Comparison of ENCODE assay signal across 8 cellular contexts in the genomic region with DNA sequence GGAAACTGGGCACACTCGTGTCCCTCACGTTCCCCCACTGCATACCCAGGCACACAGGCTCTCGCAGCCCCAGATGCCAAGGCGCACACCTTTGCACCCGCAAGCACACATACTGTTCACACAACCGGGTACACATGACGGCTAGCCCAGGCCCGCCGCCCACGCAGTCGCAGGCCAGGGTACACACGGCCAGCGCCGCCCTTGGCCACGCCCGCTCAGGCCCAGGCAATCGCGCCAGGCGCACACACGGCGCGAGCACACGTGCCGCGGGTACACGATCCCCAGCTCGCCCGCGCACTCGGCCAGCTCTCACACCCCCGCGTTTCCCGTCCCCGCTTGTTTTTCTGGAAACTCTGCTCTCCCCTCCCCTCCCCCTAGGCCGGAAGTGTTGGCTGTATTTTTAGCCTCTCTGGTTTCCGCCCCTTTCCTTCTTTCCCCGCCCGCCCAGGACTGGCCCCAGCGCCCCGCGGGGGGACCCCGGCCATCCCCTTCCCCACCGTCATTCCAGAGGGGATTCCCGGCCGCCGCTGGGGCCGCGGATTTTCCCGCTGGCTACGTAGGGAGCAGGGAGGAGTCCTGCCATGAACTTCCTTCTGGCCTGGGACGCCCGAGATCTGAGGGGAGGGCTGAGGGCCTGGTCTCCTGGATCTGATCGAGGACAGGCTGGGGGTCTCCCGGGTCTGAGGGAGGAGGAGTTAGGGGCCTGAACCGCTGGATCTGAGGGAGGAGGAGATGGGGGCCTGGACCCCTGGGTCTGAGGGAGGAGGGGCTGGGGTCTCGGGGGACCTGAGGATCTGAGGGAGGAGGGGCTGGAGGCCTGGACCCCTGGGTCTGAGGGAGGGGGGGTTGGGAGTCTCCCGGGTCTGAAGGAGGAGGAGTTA. TPM values are rescaled to one million over a fixed set of nuclear protein-coding genes. Genes with fewer than 3 reads are reported as not detected.
A peak's percentile ranks its signal among the peaks of the same experiment; 100 is the strongest.
DNase-seq lines count a peak whose midpoint lies in the region; ATAC-seq and TF ChIP-seq lines count a peak whose summit lies in the region.

No MANE protein-coding gene starts in this region.

- no peaks in the 10 kb centered on the region for H3K9me3 Mint-ChIP-seq in activated naive CD8-positive, alpha-beta T cell treated with anti-CD3 and anti-CD28 coated beads, Interleukin-2, amount 10 ng/mL, durations not matched to agents 7 days and 5 days
- H3K9me3 Mint-ChIP-seq in osteocyte (ENCODE audit: unreplicated experiment): no peaks in the 10 kb centered on the region

- intact Hi-C loops in Right ventricle myocardium inferior (cut with DNase I): loop anchor here (1.0 kb wide), 1 partner anchor 10 kb away; the partner anchor contains the start of gene PLEKHG2
- intact Hi-C loops in testis (cut with DNase I; ENCODE audit: low total_unique reads): no loop called here

- 1% methylated on average over 48 to 57 of the region's 57 CpGs for WGBS in testis, 2 donors

- TF ChIP-seq CTCF in osteocyte (IDR thresholded peaks at IDR 0.05): no peak
- no peak for TF ChIP-seq CTCF in testis (IDR thresholded peaks at IDR 0.05)

- H3K4me3 ChIP-seq in testis: peak overlapping the region; percentile 54 to 62

- peak overlapping the region; percentile 85 for H3K27ac Mint-ChIP-seq in activated naive CD8-positive, alpha-beta T cell treated with anti-CD3 and anti-CD28 coated beads, Interleukin-2, amount 10 ng/mL, durations not matched to agents 7 days and 5 days
- H3K27ac Mint-ChIP-seq in osteocyte (ENCODE audit: unreplicated experiment): peak overlapping the region; percentile 100

- DNase-seq in AG20443 (ENCODE audit: low spot score): peak; percentile 81
- DNase-seq in Kasumi-1 (lab: John Stamatoyannopoulos, UW): peak; percentile 87 to 89
- DNase-seq in SKM-1 treated with dmso at 0.1 percent for 144 hours (lab: John Stamatoyannopoulos, UW; ENCODE audit: unreplicated experiment): peak; percentile 80
- peak; percentile 79 for DNase-seq in activated naive CD8-positive, alpha-beta T cell treated with anti-CD3 and anti-CD28 coated beads, Interleukin-2, amount 10 ng/mL, durations not matched to agents 7 days and 5 days
- DNase-seq in Right ventricle myocardium inferior (ENCODE audit: missing footprints): peak; percentile 97
- DNase-seq in osteocyte (ENCODE audit: extremely low spot score, unreplicated experiment): peak; percentile 95
- peak; percentile 93 for DNase-seq in testis

- H3K4me1 ChIP-seq in testis: peaks cover 43% of the 10 kb centered on the region

- POLR2A ChIA-PET in activated naive CD8-positive, alpha-beta T cell treated with anti-CD3 and anti-CD28 coated beads, Interleukin-2, amount 10 ng/mL, durations not matched to agents 7 days and 5 days (lab: Charles Lee): interaction anchor here (1.3 to 3.7 kb wide), 7 partner anchors 9 to 329 kb away, joined by 3 to 44 read pairs (median 13); partner anchors contain the start of genes GMFG, MED29, PAF1 and PLEKHG2

- peak overlapping the region; percentile 63 for H3K4me3 Mint-ChIP-seq in activated naive CD8-positive, alpha-beta T cell treated with anti-CD3 and anti-CD28 coated beads, Interleukin-2, amount 10 ng/mL, durations not matched to agents 7 days and 5 days
- peak overlapping the region; percentile 82 for H3K4me3 Mint-ChIP-seq in osteocyte (ENCODE audit: unreplicated experiment)

- TF ChIP-seq POLR2A in GM19193 (IDR thresholded peaks at IDR 0.05; ENCODE audit: extremely low read depth, insufficient read depth, insufficient read length) (peak; percentile 71), testis (IDR thresholded peaks at IDR 0.05) (peak; percentile 16)

- peaks cover 52% of the 10 kb centered on the region for H3K4me1 Mint-ChIP-seq in activated naive CD8-positive, alpha-beta T cell treated with anti-CD3 and anti-CD28 coated beads, Interleukin-2, amount 10 ng/mL, durations not matched to agents 7 days and 5 days
- peaks cover 50% of the 10 kb centered on the region for H3K4me1 Mint-ChIP-seq in osteocyte (ENCODE audit: unreplicated experiment)

- H3K27ac ChIP-seq in testis: peak overlapping the region; percentile 95 to 97

- peaks cover 6% of the 10 kb centered on the region for H3K36me3 Mint-ChIP-seq in activated naive CD8-positive, alpha-beta T cell treated with anti-CD3 and anti-CD28 coated beads, Interleukin-2, amount 10 ng/mL, durations not matched to agents 7 days and 5 days
- no peaks in the 10 kb centered on the region for H3K36me3 Mint-ChIP-seq in osteocyte (ENCODE audit: unreplicated experiment)

- H3K27me3 Mint-ChIP-seq in activated naive CD8-positive, alpha-beta T cell treated with anti-CD3 and anti-CD28 coated beads, Interleukin-2, amount 10 ng/mL, durations not matched to agents 7 days and 5 days: no peaks in the 10 kb centered on the region
- H3K27me3 Mint-ChIP-seq in osteocyte (ENCODE audit: unreplicated experiment): no peaks in the 10 kb centered on the region

- no peaks in the 10 kb centered on the region for H3K27me3 ChIP-seq in testis

- no peaks in the 10 kb centered on the region for H3K9me3 ChIP-seq in testis

- H3K36me3 ChIP-seq in testis (ENCODE audit: low read depth, missing control alignments): no peaks in the 10 kb centered on the region

- peak; percentile 4 for ATAC-seq in activated naive CD8-positive, alpha-beta T cell treated with anti-CD3 and anti-CD28 coated beads, Interleukin-2, amount 10 ng/mL, durations not matched to agents 7 days and 5 days (ENCODE audit: low read depth)
- peak; percentile 53 for ATAC-seq in Right ventricle myocardium inferior

RNA-seq across cellular contexts. Expression of gene ZFP36, which starts 4.0 kb away (rescaled TPM):
- total RNA-seq in activated naive CD8-positive, alpha-beta T cell treated with anti-CD3 and anti-CD28 coated beads, Interleukin-2, amount 10 ng/mL, durations not matched to agents 7 days and 5 days: 100 to 1,000 TPM; 102 to 107 TPM
- total RNA-seq in Right ventricle myocardium inferior: 48.7 TPM
- total RNA-seq in osteocyte: 81.5 and 105 TPM in 2 replicates
- 10 to 100 TPM; 46.4 to 90.9 TPM for total RNA-seq in testis
- 77.7 TPM for polyA plus RNA-seq in testis (ENCODE audit: insufficient read depth, low read depth, low replicate concordance)

RNA-seq across cellular contexts. Expression of gene PLEKHG2, which starts 9.8 kb away (rescaled TPM):
- total RNA-seq in activated naive CD8-positive, alpha-beta T cell treated with anti-CD3 and anti-CD28 coated beads, Interleukin-2, amount 10 ng/mL, durations not matched to agents 7 days and 5 days: 10 to 100 TPM; 65.7 to 65.9 TPM
- total RNA-seq in Right ventricle myocardium inferior: 10.4 TPM
- 131 and 150 TPM in 2 replicates for total RNA-seq in osteocyte
- 10 to 100 TPM; 22.6 to 32.8 TPM for total RNA-seq in testis
- polyA plus RNA-seq in testis (ENCODE audit: insufficient read depth, low read depth, low replicate concordance): 29.2 TPM

RNA-seq across cellular contexts. Expression of gene MED29, which starts 11.5 kb away (rescaled TPM):
- 10 to 100 TPM; 39.0 to 40.7 TPM for total RNA-seq in activated naive CD8-positive, alpha-beta T cell treated with anti-CD3 and anti-CD28 coated beads, Interleukin-2, amount 10 ng/mL, durations not matched to agents 7 days and 5 days
- total RNA-seq in Right ventricle myocardium inferior (21.8 TPM), osteocyte (37.1 and 38.7 TPM in 2 replicates), testis (10 to 100 TPM; 46.1 to 53.5 TPM)
- polyA plus RNA-seq in testis (ENCODE audit: insufficient read depth, low read depth, low replicate concordance): 38.9 TPM

RNA-seq across cellular contexts. Expression of gene PAF1, which starts 11.8 kb away (rescaled TPM):
- total RNA-seq in activated naive CD8-positive, alpha-beta T cell treated with anti-CD3 and anti-CD28 coated beads, Interleukin-2, amount 10 ng/mL, durations not matched to agents 7 days and 5 days: 10 to 100 TPM; 40.7 to 47.0 TPM
- total RNA-seq in Right ventricle myocardium inferior (34.5 TPM), osteocyte (45.6 and 45.9 TPM in 2 replicates), testis (10 to 100 TPM; 70.7 to 74.6 TPM)
- polyA plus RNA-seq in testis (ENCODE audit: insufficient read depth, low read depth, low replicate concordance): 154 TPM

RNA-seq across cellular contexts. Expression of gene RPS16, which starts 33.1 kb away (rescaled TPM):
- 1,000 to 10,000 TPM; 2,294 to 2,369 TPM for total RNA-seq in activated naive CD8-positive, alpha-beta T cell treated with anti-CD3 and anti-CD28 coated beads, Interleukin-2, amount 10 ng/mL, durations not matched to agents 7 days and 5 days
- 1,258 TPM for total RNA-seq in Right ventricle myocardium inferior
- 1,827 and 1,860 TPM in 2 replicates for total RNA-seq in osteocyte
- total RNA-seq in testis: 1,000 to 10,000 TPM in 1 of 2 donors, 100 to 1,000 TPM in 1; 628 to 1,122 TPM
- 1,146 TPM for polyA plus RNA-seq in testis (ENCODE audit: insufficient read depth, low read depth, low replicate concordance)

Comparison
In these comparisons a context has a peak if more than half of its experiments do, and no peak if none do; other contexts are left out.
1. Peak in every context shown above with its lines: DNase-seq, ATAC-seq, H3K4me3 ChIP-seq and H3K27ac ChIP-seq.